Comparison of ENCODE assay signal across 31 cellular contexts in the genomic region with DNA sequence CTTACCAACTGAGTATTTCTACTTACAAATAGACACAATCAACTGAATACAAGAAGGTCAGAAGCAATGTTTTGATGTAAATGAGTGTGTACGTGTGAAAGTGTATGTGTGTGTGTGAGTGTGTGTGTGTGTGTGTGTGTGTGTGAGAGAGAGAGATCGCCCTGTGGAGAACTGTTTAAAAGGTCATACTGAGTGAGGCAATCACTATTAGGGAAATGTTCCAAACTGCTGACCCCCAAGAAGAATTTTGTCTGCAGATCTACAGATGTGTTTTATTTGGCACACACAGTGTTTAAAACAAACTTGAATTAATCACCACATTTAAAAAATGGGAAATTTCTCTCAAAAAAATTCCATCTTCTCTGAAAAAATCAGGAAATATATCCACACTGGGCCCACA.
"Had no signal": no experiment of that assay in that cellular context is flagged by ENCODE, and none has a peak within 500 bp of the region (broad histone marks: within the 10 kb centered on the region; RNA-seq: fewer than 3 reads in every experiment).

No MANE protein-coding gene starts in this region.

- H3K4me3 Mint-ChIP-seq: activated CD4-positive, alpha-beta T cell treated with anti-CD3 and anti-CD28 coated beads for 36 hours; activated naive CD8-positive, alpha-beta T cell; activated T-cell treated with anti-CD3 and anti-CD28 coated beads, Interleukin-2, amount 50 U/mL, for 72 hours; central memory CD8-positive, alpha-beta T cell; naive B cell; nephron progenitor cell; stimulated activated memory B cell treated with anti-CD40 and anti-IgM and Interleukin-4, amounts not matched to agents 10 μg/mL and 1 μg/mL and 100 μg/mL, for 72 hours; stimulated activated naive CD8-positive, alpha-beta T cell treated with anti-CD3 and anti-CD28 coated beads, Interleukin-15, amount 100 ng/mL, for 72 hours had no signal

- H3K27me3 ChIP-seq: breast epithelium, esophagus muscularis mucosa, pancreas, sigmoid colon, upper lobe of left lung, vagina had no signal

- H3K36me3 Mint-ChIP-seq: activated naive CD8-positive, alpha-beta T cell; naive B cell; stimulated activated memory B cell treated with anti-CD40 and anti-IgM and Interleukin-4, amounts not matched to agents 10 μg/mL and 1 μg/mL and 100 μg/mL, for 72 hours had no signal

- H3K27ac ChIP-seq: breast epithelium, esophagus muscularis mucosa, pancreas, prostate gland, sigmoid colon, upper lobe of left lung, vagina had no signal

- H3K4me2 ChIP-seq: smooth muscle cell had no signal

- H3K9me3 ChIP-seq: breast epithelium, esophagus muscularis mucosa, pancreas, prostate gland, sigmoid colon, upper lobe of left lung, vagina had no signal

- H3K27me3 Mint-ChIP-seq: activated CD4-positive, alpha-beta T cell treated with anti-CD3 and anti-CD28 coated beads for 36 hours; activated naive CD8-positive, alpha-beta T cell; central memory CD8-positive, alpha-beta T cell; naive B cell; stimulated activated memory B cell treated with anti-CD40 and anti-IgM and Interleukin-4, amounts not matched to agents 10 μg/mL and 1 μg/mL and 100 μg/mL, for 72 hours; stimulated activated naive CD8-positive, alpha-beta T cell treated with anti-CD3 and anti-CD28 coated beads, Interleukin-15, amount 100 ng/mL, for 72 hours had no signal

- FAIRE-seq: colon, frontal cortex, pancreas had no signal

- H3K4me1 ChIP-seq: breast epithelium, esophagus muscularis mucosa, pancreas, prostate gland, sigmoid colon, upper lobe of left lung, vagina had no signal

- H3K4me3 ChIP-seq: breast epithelium, esophagus muscularis mucosa, pancreas, prostate gland, sigmoid colon, smooth muscle cell, upper lobe of left lung, vagina had no signal

- H3K9me3 Mint-ChIP-seq: activated T-cell treated with anti-CD3 and anti-CD28 coated beads, Interleukin-2, amount 50 U/mL, for 72 hours; nephron progenitor cell; stimulated activated memory B cell treated with anti-CD40 and anti-IgM and Interleukin-4, amounts not matched to agents 10 μg/mL and 1 μg/mL and 100 μg/mL, for 72 hours; stimulated activated naive CD8-positive, alpha-beta T cell treated with anti-CD3 and anti-CD28 coated beads, Interleukin-15, amount 100 ng/mL, for 72 hours had no signal

- ATAC-seq: activated CD4-positive, alpha-beta T cell treated with anti-CD3 and anti-CD28 coated beads for 36 hours; activated T-cell treated with anti-CD3 and anti-CD28 coated beads, Interleukin-2, amount 50 U/mL, for 72 hours; left ventricle myocardium superior; pancreas; stimulated activated memory B cell treated with anti-CD40 and anti-IgM and Interleukin-4, amounts not matched to agents 10 μg/mL and 1 μg/mL and 100 μg/mL, for 72 hours; stimulated activated naive CD8-positive, alpha-beta T cell treated with anti-CD3 and anti-CD28 coated beads, Interleukin-15, amount 100 ng/mL, for 72 hours had no signal

- H3K36me3 ChIP-seq: breast epithelium, esophagus muscularis mucosa, pancreas, prostate gland, sigmoid colon, upper lobe of left lung, vagina had no signal

- H3K4me1 Mint-ChIP-seq: activated CD4-positive, alpha-beta T cell treated with anti-CD3 and anti-CD28 coated beads for 36 hours; central memory CD8-positive, alpha-beta T cell; naive B cell; nephron progenitor cell; stimulated activated memory B cell treated with anti-CD40 and anti-IgM and Interleukin-4, amounts not matched to agents 10 μg/mL and 1 μg/mL and 100 μg/mL, for 72 hours; stimulated activated naive CD8-positive, alpha-beta T cell treated with anti-CD3 and anti-CD28 coated beads, Interleukin-15, amount 100 ng/mL, for 72 hours had no signal

- H3K27ac Mint-ChIP-seq: activated CD4-positive, alpha-beta T cell treated with anti-CD3 and anti-CD28 coated beads for 36 hours; activated naive CD8-positive, alpha-beta T cell; activated T-cell treated with anti-CD3 and anti-CD28 coated beads, Interleukin-2, amount 50 U/mL, for 72 hours; naive B cell; nephron progenitor cell; stimulated activated memory B cell treated with anti-CD40 and anti-IgM and Interleukin-4, amounts not matched to agents 10 μg/mL and 1 μg/mL and 100 μg/mL, for 72 hours; stimulated activated naive CD8-positive, alpha-beta T cell treated with anti-CD3 and anti-CD28 coated beads, Interleukin-15, amount 100 ng/mL, for 72 hours had no signal

- DNase-seq: activated CD4-positive, alpha-beta T cell treated with anti-CD3 and anti-CD28 coated beads for 36 hours; activated CD4-positive, CD25-positive, alpha-beta regulatory T cell; activated naive CD4-positive, alpha-beta T cell; activated T-cell treated with anti-CD3 and anti-CD28 coated beads for 4 hours; activated T-cell treated with anti-CD3 and anti-CD28 coated beads, Interleukin-2, amount 50 U/mL, for 72 hours; aorta; dermis blood vessel endothelial cell; effector CD4-positive, alpha-beta T cell; islet precursor cell; left ventricle myocardium superior; naive B cell; nephron progenitor cell; pancreas; retina; sigmoid colon; stimulated activated CD4-positive, alpha-beta T cell treated with anti-CD3 and anti-CD28 coated beads, Interleukin-1b, Interleukin-23, amount 100 ng/mL, for 48 hours; stimulated activated CD4-positive, alpha-beta T cell treated with anti-CD3 and anti-CD28 coated beads, Interleukin-4, amount 100 ng/mL, for 4 hours; stimulated activated CD8-positive, alpha-beta memory T cell treated with anti-CD3 and anti-CD28 coated beads, Interleukin-4, amount 100 ng/mL, for 48 hours; stimulated activated naive CD8-positive, alpha-beta T cell treated with anti-CD3 and anti-CD28 coated beads, Interleukin-15, amount 100 ng/mL, for 72 hours; substantia nigra; upper lobe of left lung had no signal
